ENCODE assay signal across 22 cellular contexts in genomic region chr5:145829708-145830361, GRCh38. TPM values are rescaled to one million over a fixed set of nuclear protein-coding genes. Genes with fewer than 3 reads are reported as not detected.
DNase-seq lines count a peak whose midpoint lies in the region; ATAC-seq, FAIRE-seq and TF ChIP-seq lines count a peak whose summit lies in the region.
"Had no signal": no experiment of that assay in that cellular context is flagged by ENCODE, and none has a peak within 500 bp of the region (broad histone marks: within the 10 kb centered on the region; RNA-seq: fewer than 3 reads in every experiment).

No MANE protein-coding gene starts in this region.

- no peaks in the 10 kb centered on the region for H3K9me3 ChIP-seq in endothelial cell of umbilical vein (replicated peaks; ENCODE audit: control insufficient read depth, insufficient read depth, low read length)
- no peaks in the 10 kb centered on the region for H3K9me3 ChIP-seq in endodermal cell (ENCODE audit: control insufficient read depth, low read length)
- H3K9me3 ChIP-seq: BLaER1 treated with 17β-estradiol and CSF1 and Interleukin-3, amounts not matched to agents 10 nM and 100 nM; tibial artery had no signal

- H3K27ac ChIP-seq in endothelial cell of umbilical vein (ENCODE audit: insufficient read depth, low read depth, low read length) (no peak overlapping the region), endodermal cell (ENCODE audit: low read depth, low read length) (no peak overlapping the region)
- H3K27ac ChIP-seq: BLaER1 treated with 17β-estradiol and CSF1 and Interleukin-3, amounts not matched to agents 10 nM and 100 nM; skin epidermis had no signal

- no peak for TF ChIP-seq POLR2A in endothelial cell of umbilical vein (IDR thresholded peaks at IDR 0.05; ENCODE audit: low read depth, low read length)

- TF ChIP-seq CTCF in endothelial cell of umbilical vein (IDR thresholded peaks at IDR 0.05; ENCODE audit: extremely low read depth in 1 of 2, insufficient read depth in 1 of 2, low read depth in 1 of 2, low read length in 2 of 2) (no peak), endodermal cell (conservative IDR thresholded peaks at IDR 0.05) (no peak)

- no peak overlapping the region for H3K4me3 Mint-ChIP-seq in endodermal cell
- H3K4me3 Mint-ChIP-seq: IgD-negative memory B cell had no signal

- peak; percentile 72 for FAIRE-seq in endothelial cell of umbilical vein (lab: Jason Lieb, UNC)
- FAIRE-seq: RCC 7860 had no signal

- no peak overlapping the region for H2AFZ ChIP-seq in endothelial cell of umbilical vein (ENCODE audit: low read depth, low read length)

- CTCF ChIA-PET in endothelial cell of umbilical vein (lab: Charles Lee), result interaction anchor here (0.7 to 6.7 kb wide), 23 partner anchors 9 to 1626 kb away, joined by 3 to 97 read pairs (median 4); no protein-coding TSS in a partner anchor

- peaks cover 21% of the 10 kb centered on the region for H3K79me2 ChIP-seq in endothelial cell of umbilical vein (ENCODE audit: control insufficient read depth, insufficient read depth, low read length)

- no peaks in the 10 kb centered on the region for H3K9me3 Mint-ChIP-seq in endodermal cell
- H3K9me3 Mint-ChIP-seq: IgD-negative memory B cell, naive B cell had no signal

- BruUV-seq in endothelial cell of umbilical vein (replicated peaks; lab: Mats Ljungman, UMichigan), result no TSS peak

- intact Hi-C loops in endothelial cell of umbilical vein (cut with micrococcal nuclease), result loop anchor here (1.0 to 10.0 kb wide), 5 partner anchors 219 to 597 kb away; no protein-coding TSS in a partner anchor

- H4K20me1 ChIP-seq in endothelial cell of umbilical vein (replicated peaks; ENCODE audit: control insufficient read depth, extremely low read depth, insufficient read depth, low read length), result no peaks in the 10 kb centered on the region

- POLR2A ChIA-PET in endothelial cell of umbilical vein (lab: Charles Lee), result no interaction called here

- no peak for ATAC-seq in HG03097 (IDR thresholded peaks at IDR 0.05; ENCODE audit: low FRiP score, unreplicated experiment)
- ATAC-seq: left ventricle myocardium superior had no signal

- H3K27me3 Mint-ChIP-seq in endodermal cell (ENCODE audit: insufficient read depth), result peaks cover 24% of the 10 kb centered on the region
- H3K27me3 Mint-ChIP-seq: IgD-negative memory B cell, naive B cell had no signal

- dilution Hi-C loops in endothelial cell of umbilical vein (cut with MboI; ENCODE audit: extremely low pct_ligation_motif_present, low sequenced_read_pairs), result no loop called here

- H3K4me3 ChIP-seq in endothelial cell of umbilical vein (replicated peaks in 1 of 3; ENCODE audit: insufficient read depth in 1 of 3, low read depth in 1 of 3, low read length in 3 of 3) (no peak overlapping the region), endodermal cell (ENCODE audit: low read length) (no peak overlapping the region)
- H3K4me3 ChIP-seq: BLaER1 treated with 17β-estradiol and CSF1 and Interleukin-3, amounts not matched to agents 10 nM and 100 nM; skin epidermis; tibial artery had no signal

- H3K36me3 ChIP-seq in endothelial cell of umbilical vein (ENCODE audit: control insufficient read depth in 2 of 2, extremely low read depth in 1 of 2, insufficient read depth in 2 of 2, low read length in 2 of 2), result no peaks in the 10 kb centered on the region
- no peaks in the 10 kb centered on the region for H3K36me3 ChIP-seq in endodermal cell (ENCODE audit: control insufficient read depth, insufficient read depth, low read length)
- H3K36me3 ChIP-seq: BLaER1 treated with 17β-estradiol and CSF1 and Interleukin-3, amounts not matched to agents 10 nM and 100 nM; tibial artery had no signal

- DNase-seq in NCI-H1105 treated with DMSO at 0.1 percent for 48 hours (lab: John Stamatoyannopoulos, UW), result peak; percentile 57
- DNase-seq in NCI-H1105 (lab: John Stamatoyannopoulos, UW), result no peak
- DNase-seq in NCI-H69 (lab: John Stamatoyannopoulos, UW), result peak; percentile 91
- DNase-seq in endothelial cell of umbilical vein (ENCODE audit: low read depth, low spot score), result peak; percentile 79
- peak; percentile 6 for DNase-seq in renal cortical epithelial cell (ENCODE audit: low read depth)
- no peak for DNase-seq in activated gamma-delta T cell treated with Interleukin-2 at 50 U/mL for 16 hours
- no peak for DNase-seq in endodermal cell
- DNase-seq: 8988T; activated naive CD4-positive, alpha-beta T cell; aorta; DMS79; foreskin melanocyte; left ventricle myocardium superior; naive B cell; NCI-H1436; tibial artery had no signal

- no peaks in the 10 kb centered on the region for H3K36me3 Mint-ChIP-seq in endodermal cell (ENCODE audit: low read depth)
- H3K36me3 Mint-ChIP-seq: IgD-negative memory B cell, naive B cell had no signal

- no peaks in the 10 kb centered on the region for H3K27me3 ChIP-seq in endothelial cell of umbilical vein (ENCODE audit: control insufficient read depth in 2 of 2, insufficient read depth in 2 of 2, low read length in 2 of 2)
- peaks cover 7% of the 10 kb centered on the region for H3K27me3 ChIP-seq in endodermal cell (ENCODE audit: control insufficient read depth, insufficient read depth, low read length, poor library complexity, severe bottlenecking)
- H3K27me3 ChIP-seq: BLaER1 treated with 17β-estradiol and CSF1 and Interleukin-3, amounts not matched to agents 10 nM and 100 nM; tibial artery had no signal

- peak overlapping the region; percentile 72 for H3K4me2 ChIP-seq in endothelial cell of umbilical vein (ENCODE audit: insufficient read depth, low read length)

- peaks cover 31% of the 10 kb centered on the region for H3K4me1 ChIP-seq in endothelial cell of umbilical vein (ENCODE audit: control insufficient read depth, extremely low read depth, insufficient read depth, low read length)
- H3K4me1 ChIP-seq in endodermal cell (ENCODE audit: control insufficient read depth, insufficient read depth, low read length), result no peaks in the 10 kb centered on the region

- H3K9me1 ChIP-seq in endothelial cell of umbilical vein (replicated peaks; ENCODE audit: control insufficient read depth, extremely low read depth, insufficient read depth, low read length), result no peaks in the 10 kb centered on the region

- H3K4me1 Mint-ChIP-seq in endodermal cell, result no peaks in the 10 kb centered on the region

- H3K27ac Mint-ChIP-seq in endodermal cell, result no peak overlapping the region
- H3K27ac Mint-ChIP-seq: IgD-negative memory B cell, naive B cell had no signal

- H3K9ac ChIP-seq in endothelial cell of umbilical vein (replicated peaks; ENCODE audit: extremely low read depth, insufficient read depth, low read length) (no peak overlapping the region), endodermal cell (ENCODE audit: extremely low read depth, low read length, poor library complexity, severe bottlenecking) (no peak overlapping the region)
- H3K9ac ChIP-seq: BLaER1 treated with 17β-estradiol and CSF1 and Interleukin-3, amounts not matched to agents 10 nM and 100 nM had no signal

TF ChIP-seq in endothelial cell of umbilical vein, 7 proteins besides CTCF, POLR2A, EP300 and RAD21:
- TF ChIP-seq MAX (IDR thresholded peaks at IDR 0.05; ENCODE audit: insufficient read depth, insufficient read length), result no peak
- TF ChIP-seq POLR2AphosphoS5 (IDR thresholded peaks at IDR 0.05; ENCODE audit: insufficient read depth, low read depth, low read length), result no peak
- TF ChIP-seq FOS (IDR thresholded peaks at IDR 0.05; ENCODE audit: borderline replicate concordance, insufficient read depth, low read length), result no peak
- no peak for TF ChIP-seq EZH2 (IDR thresholded peaks at IDR 0.05; ENCODE audit: borderline replicate concordance, low read depth, low read length, severe bottlenecking)
TF ChIP-seq in endothelial cell of umbilical vein: peak in this region for 0.

RNA-seq across cellular contexts. Expression of gene PRELID2, which starts 5.3 kb away (rescaled TPM):
- 14.9 and 16.4 TPM in 2 replicates for total RNA-seq in endothelial cell of umbilical vein
- polyA plus RNA-seq in endothelial cell of umbilical vein, result 3.2 and 3.5 TPM in 2 replicates
- polyA plus RNA-seq in endothelial cell of umbilical vein (2011; cell fraction: cytosol; rRNA removed), result 7.1 and 7.7 TPM in 2 replicates
- polyA plus RNA-seq in endothelial cell of umbilical vein (2011; cell fraction: nucleus; rRNA removed), result 8.1 and 11.1 TPM in 2 replicates
- polyA plus RNA-seq in endothelial cell of umbilical vein (2012), result 7.0 and 9.6 TPM in 2 replicates
- polyA minus RNA-seq in endothelial cell of umbilical vein, result 14.3 and 25.0 TPM in 2 replicates
- 0.72 TPM for polyA minus RNA-seq in endothelial cell of umbilical vein (2011; cell fraction: cytosol; rRNA and poly(A)+ RNA removed)
- 60.2 and 76.4 TPM in 2 replicates for polyA minus RNA-seq in endothelial cell of umbilical vein (2011; cell fraction: nucleus; rRNA and poly(A)+ RNA removed)
- total RNA-seq in renal cortical epithelial cell, result 24.8 and 43.1 TPM in 2 replicates
- total RNA-seq in endodermal cell, result 10 to 100 TPM in 1 of 2 donors, 1 to 10 TPM in 1; 6.7 to 14.3 TPM
- 9.4 TPM for polyA plus RNA-seq in endodermal cell (2013, experiment 1 of 2)
- polyA plus RNA-seq in endodermal cell (2013, experiment 2 of 2), result 8.9 TPM

RNA-seq across cellular contexts. Expression of gene GRXCR2, which starts 43.0 kb away (rescaled TPM):
- total RNA-seq in endothelial cell of umbilical vein (not detected in 2 replicates), renal cortical epithelial cell (not detected in 2 replicates), endodermal cell (not detected)
- polyA plus RNA-seq in endothelial cell of umbilical vein, result not detected in 2 replicates
- not detected in 2 replicates for polyA plus RNA-seq in endothelial cell of umbilical vein (2011; cell fraction: cytosol; rRNA removed)
- polyA plus RNA-seq in endothelial cell of umbilical vein (2011; cell fraction: nucleus; rRNA removed), result not detected in 2 replicates
- polyA plus RNA-seq in endothelial cell of umbilical vein (2012), result not detected in 2 replicates
- not detected in 2 replicates for polyA minus RNA-seq in endothelial cell of umbilical vein
- polyA minus RNA-seq in endothelial cell of umbilical vein (2011; cell fraction: cytosol; rRNA and poly(A)+ RNA removed), result not detected
- polyA minus RNA-seq in endothelial cell of umbilical vein (2011; cell fraction: nucleus; rRNA and poly(A)+ RNA removed), result not detected in 2 replicates
- not detected for polyA plus RNA-seq in endodermal cell (2013, experiment 1 of 2)
- not detected for polyA plus RNA-seq in endodermal cell (2013, experiment 2 of 2)
- total RNA-seq: aorta, NCI-H460 had no signal
- polyA plus RNA-seq: aorta, IgD-negative memory B cell had no signal

Comparison
In these comparisons a context has a peak if more than half of its experiments do, and no peak if none do; other contexts are left out.
1. DNase-seq: peak in NCI-H1105 treated with DMSO at 0.1 percent for 48 hours (single experiment), NCI-H69 (single experiment), endothelial cell of umbilical vein (single experiment) and renal cortical epithelial cell (single experiment); none in NCI-H1105 (single experiment), activated gamma-delta T cell treated with Interleukin-2 at 50 U/mL for 16 hours (single experiment) and endodermal cell (single experiment).